Comparison of ENCODE assay signal across 17 cellular contexts in the genomic region with DNA sequence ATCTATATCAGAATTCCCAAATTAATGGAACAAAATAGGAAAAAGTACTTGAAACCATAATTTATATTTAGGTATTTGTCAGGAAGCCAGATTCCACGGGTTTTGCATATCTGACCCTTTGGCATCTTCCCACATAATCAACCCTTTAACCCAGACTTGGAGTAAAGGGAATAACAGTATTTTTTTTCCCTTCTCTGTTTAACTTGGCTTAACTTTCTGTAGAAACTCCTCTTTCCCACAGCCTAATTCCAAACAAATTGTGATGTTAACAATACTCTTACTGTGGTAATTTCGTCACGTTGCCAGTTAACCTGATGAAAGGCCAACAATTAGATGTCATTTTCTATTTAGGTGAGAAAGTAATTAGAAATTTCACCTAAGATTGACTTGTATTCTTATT. TPM values are rescaled to one million over a fixed set of nuclear protein-coding genes. Genes with fewer than 3 reads are reported as not detected.
A peak's percentile ranks its signal among the peaks of the same experiment; 100 is the strongest.
DNase-seq lines count a peak whose midpoint lies in the region; ATAC-seq and TF ChIP-seq lines count a peak whose summit lies in the region.
"Had no signal": no experiment of that assay in that cellular context is flagged by ENCODE, and none has a peak within 500 bp of the region (broad histone marks: within the 10 kb centered on the region; RNA-seq: fewer than 3 reads in every experiment).

No MANE protein-coding gene starts in this region.

- H3K79me2 ChIP-seq in smooth muscle cell (ENCODE audit: low read depth): no peaks in the 10 kb centered on the region

- H3K27me3 ChIP-seq in heart left ventricle (no peaks in the 10 kb centered on the region), smooth muscle cell (ENCODE audit: low read depth) (no peaks in the 10 kb centered on the region)
- H3K27me3 ChIP-seq: BLaER1 treated with 17β-estradiol and CSF1 and Interleukin-3, amounts not matched to agents 10 nM and 100 nM had no signal

- 28 to 50% (median 40%) methylated on average over 3 of the region's 3 CpGs for WGBS in heart left ventricle, 4 donors
- WGBS in smooth muscle cell (ENCODE audit: low lambda C conversion rate): 42% methylated on average over 3 of the region's 3 CpGs

- peak overlapping the region; percentile 67 for H2AFZ ChIP-seq in smooth muscle cell (ENCODE audit: low read depth)

- no peak for TF ChIP-seq CTCF in chondrocyte (IDR thresholded peaks at IDR 0.05)
- TF ChIP-seq CTCF in heart left ventricle (IDR thresholded peaks at IDR 0.05): no peak
- TF ChIP-seq CTCF in smooth muscle cell (IDR thresholded peaks at IDR 0.05; ENCODE audit: borderline replicate concordance, insufficient read depth, poor library complexity, severe bottlenecking): no peak

- POLR2A ChIA-PET in T-cell (lab: Charles Lee): no interaction called here

- CTCF ChIA-PET in T-cell (lab: Charles Lee): no interaction called here

- H3K27ac ChIP-seq in heart left ventricle (peak overlapping the region in 7 of 12 donors; percentile 42 to 78 (median 56)), smooth muscle cell (ENCODE audit: low read depth) (peak overlapping the region; percentile 80)
- H3K27ac ChIP-seq: BLaER1 treated with 17β-estradiol and CSF1 and Interleukin-3, amounts not matched to agents 10 nM and 100 nM had no signal

- no peaks in the 10 kb centered on the region for H3K36me3 ChIP-seq in heart left ventricle
- no peaks in the 10 kb centered on the region for H3K36me3 ChIP-seq in smooth muscle cell (ENCODE audit: low read depth)
- H3K36me3 ChIP-seq: BLaER1 treated with 17β-estradiol and CSF1 and Interleukin-3, amounts not matched to agents 10 nM and 100 nM had no signal

- H3K9me3 Mint-ChIP-seq in chondrocyte (ENCODE audit: low read depth) (no peaks in the 10 kb centered on the region), T-cell (no peaks in the 10 kb centered on the region)
- H3K9me3 Mint-ChIP-seq: GM23338 had no signal

- H3K27me3 Mint-ChIP-seq in chondrocyte (ENCODE audit: low read depth) (no peaks in the 10 kb centered on the region), T-cell (peaks cover 0 to 3% of the 10 kb centered on the region in 2 donors)
- H3K27me3 Mint-ChIP-seq: CD8-positive, alpha-beta memory T cell had no signal

- peaks cover 22% of the 10 kb centered on the region for H3F3A ChIP-seq in smooth muscle cell (ENCODE audit: low read depth)

- H3K4me3 ChIP-seq in heart left ventricle (no peak overlapping the region), smooth muscle cell (no peak overlapping the region)
- H3K4me3 ChIP-seq: BLaER1 treated with 17β-estradiol and CSF1 and Interleukin-3, amounts not matched to agents 10 nM and 100 nM; GM23338 had no signal

- ATAC-seq in Right ventricle myocardium inferior: peak; percentile 52
- peak in 3 of 4 donors; percentile 34 to 65 (median 63) for ATAC-seq in heart left ventricle
- ATAC-seq in T-cell (replicated peaks in 1 of 4): no peak
- no peak for ATAC-seq in HG03159 (IDR thresholded peaks at IDR 0.05; ENCODE audit: unreplicated experiment)
- no peak for ATAC-seq in GM18909 (IDR thresholded peaks at IDR 0.05; ENCODE audit: poor library complexity, unreplicated experiment)
- ATAC-seq: GM23338, HCT116 had no signal

- H3K4me1 Mint-ChIP-seq in chondrocyte (ENCODE audit: low read depth): peaks cover 43% of the 10 kb centered on the region
- H3K4me1 Mint-ChIP-seq in T-cell: peaks cover 0 to 7% (median 3%) of the 10 kb centered on the region in 3 donors
- H3K4me1 Mint-ChIP-seq: CD8-positive, alpha-beta memory T cell; GM23338 had no signal

- H3K27ac Mint-ChIP-seq in chondrocyte (ENCODE audit: unreplicated experiment) (peak overlapping the region; percentile 54), T-cell (no peak overlapping the region)
- H3K27ac Mint-ChIP-seq: CD8-positive, alpha-beta memory T cell; GM23338 had no signal

- intact Hi-C loops in Right ventricle myocardium inferior (cut with DNase I) (loop anchor here (5.0 kb wide), 1 partner anchor 50 kb away; the partner anchor contains the start of gene GUCY1A1), cardiac septum (cut with DNase I) (no loop called here), heart left ventricle (cut with DNase I) (loop anchor here in 1 of 10 donors (5.0 kb wide), 1 partner anchor 45 kb away; no protein-coding TSS in a partner anchor)

- H3K9me3 ChIP-seq in heart left ventricle (peaks cover 0 to 5% (median 0%) of the 10 kb centered on the region in 12 donors), smooth muscle cell (replicated peaks; ENCODE audit: low read depth) (no peaks in the 10 kb centered on the region)

- peaks cover 0 to 35% (median 3%) of the 10 kb centered on the region in 12 donors for H3K4me1 ChIP-seq in heart left ventricle
- H3K4me1 ChIP-seq in smooth muscle cell (ENCODE audit: low read depth): peaks cover 38% of the 10 kb centered on the region

- H3K4me2 ChIP-seq in smooth muscle cell: peak overlapping the region; percentile 77
- H3K4me2 ChIP-seq: BLaER1 treated with 17β-estradiol and CSF1 and Interleukin-3, amounts not matched to agents 10 nM and 100 nM; GM23338 had no signal

- H4K20me1 ChIP-seq in smooth muscle cell (ENCODE audit: low read depth): no peaks in the 10 kb centered on the region
- H4K20me1 ChIP-seq: BLaER1 treated with 17β-estradiol and CSF1 and Interleukin-3, amounts not matched to agents 10 nM and 100 nM had no signal

- DNase-seq in Right ventricle myocardium inferior (ENCODE audit: missing footprints) (no peak), cardiac septum (ENCODE audit: low spot score) (no peak), chondrocyte (ENCODE audit: low spot score) (no peak), heart left ventricle (no peak), smooth muscle cell (lab: John Stamatoyannopoulos, UW; ENCODE audit: unreplicated experiment) (no peak), T-cell (no peak)
- DNase-seq: CD8-positive, alpha-beta memory T cell; DND-41; KBM-7; NCI-H146; NCI-H2081 treated with DMSO at 0.1 percent for 48 hours; NCI-H510A treated with DMSO at 0.1 percent for 48 hours had no signal

- H3K4me3 Mint-ChIP-seq in chondrocyte (ENCODE audit: unreplicated experiment) (no peak overlapping the region), T-cell (no peak overlapping the region)
- H3K4me3 Mint-ChIP-seq: CD8-positive, alpha-beta memory T cell; GM23338 had no signal

- H3K9ac ChIP-seq in smooth muscle cell (ENCODE audit: low read depth): no peak overlapping the region
- H3K9ac ChIP-seq: BLaER1 treated with 17β-estradiol and CSF1 and Interleukin-3, amounts not matched to agents 10 nM and 100 nM had no signal

- H3K36me3 Mint-ChIP-seq in chondrocyte (ENCODE audit: low read depth): no peaks in the 10 kb centered on the region
- H3K36me3 Mint-ChIP-seq in T-cell: no peaks in the 10 kb centered on the region
- H3K36me3 Mint-ChIP-seq: CD8-positive, alpha-beta memory T cell had no signal

- TF ChIP-seq POLR2A in heart left ventricle (IDR thresholded peaks at IDR 0.05): no peak

RNA-seq across cellular contexts. Expression of gene GUCY1A1, which starts 49.3 kb away (rescaled TPM):
- total RNA-seq in Right ventricle myocardium inferior (88.4 TPM), cardiac septum (40.5 TPM), chondrocyte (29.4 to 33.9 TPM (median 30.9 TPM) in 3 replicates), heart left ventricle (100 to 1,000 TPM in 1 of 9 donors, 10 to 100 TPM in 8; 44.0 to 103 (median 68.3) TPM), smooth muscle cell (269 and 295 TPM in 2 replicates), T-cell (under 1 TPM; 0.33 to 0.45 (median 0.44) TPM)
- polyA plus RNA-seq in heart left ventricle (10 to 100 TPM in 1 of 2 donors, 1 to 10 TPM in 1; 7.7 to 13.2 TPM), smooth muscle cell (138 and 172 TPM in 2 replicates)
- total RNA-seq: CD8-positive, alpha-beta memory T cell; GM23338 had no signal
- polyA plus RNA-seq: CD8-positive, alpha-beta memory T cell; GM23338 had no signal

Comparison
In these comparisons a context has a peak if more than half of its experiments do, and no peak if none do; other contexts are left out.
1. ATAC-seq: peak in Right ventricle myocardium inferior (single experiment) and heart left ventricle (3 of 4); none in T-cell (0 of 4), HG03159 (single experiment) and GM18909 (single experiment).
2. RNA of gene GUCY1A1, which starts 49.3 kb away (total RNA-seq): 269 to 295 TPM in smooth muscle cell, 88.4 TPM in Right ventricle myocardium inferior (single experiment), 44.0 to 103 TPM in heart left ventricle, 40.5 TPM in cardiac septum (single experiment) and 29.4 to 33.9 TPM in chondrocyte; 0.33 to 0.45 TPM in T-cell; every median in the first group is over 10 times any median in the second.